ENCODE assay signal across 1 cellular context in the genomic region with DNA sequence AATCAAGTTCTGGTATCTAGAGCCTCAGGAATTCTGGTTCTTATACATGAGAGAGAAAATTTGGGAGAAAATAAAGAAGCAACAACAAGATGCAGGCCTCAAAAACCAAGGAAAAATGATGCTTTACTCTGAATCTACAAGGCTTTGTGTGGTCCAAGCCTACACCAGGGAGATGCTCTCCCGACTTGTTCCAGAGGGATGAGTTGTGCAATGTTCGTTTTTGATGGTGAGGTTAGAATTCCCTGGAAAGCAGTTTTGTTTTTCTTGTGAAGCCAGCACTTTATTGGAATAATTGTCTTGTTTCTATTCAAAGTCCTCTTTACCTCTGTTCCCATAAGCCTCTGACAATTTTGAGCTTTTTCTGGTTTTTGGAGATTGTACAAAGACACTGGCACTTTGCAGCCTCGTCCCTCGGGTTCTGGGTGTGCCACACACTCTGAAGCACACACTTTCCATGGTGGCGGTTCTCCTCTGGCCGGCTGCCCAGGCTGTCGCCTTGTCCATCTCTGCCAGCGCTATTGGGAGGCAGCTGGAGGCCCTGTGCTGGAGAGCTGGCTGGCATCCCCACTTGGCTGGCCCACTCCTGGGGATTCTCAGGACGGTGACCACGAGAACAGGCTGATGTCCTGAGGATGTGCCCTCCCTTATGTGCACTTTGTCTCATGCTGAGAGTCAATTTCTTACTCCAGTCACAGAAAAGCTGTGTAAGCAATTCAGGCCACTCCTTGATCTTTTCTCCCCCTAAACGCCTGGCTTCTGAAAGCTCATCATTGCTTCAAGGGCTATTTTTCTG.
TF ChIP-seq lines count a peak whose summit lies in the region.

No MANE protein-coding gene starts in this region.

TF ChIP-seq in SK-N-SH, 30 proteins besides CTCF, POLR2A, EP300 and RAD21 (continued from another document):
- TF ChIP-seq, protein P1, sequence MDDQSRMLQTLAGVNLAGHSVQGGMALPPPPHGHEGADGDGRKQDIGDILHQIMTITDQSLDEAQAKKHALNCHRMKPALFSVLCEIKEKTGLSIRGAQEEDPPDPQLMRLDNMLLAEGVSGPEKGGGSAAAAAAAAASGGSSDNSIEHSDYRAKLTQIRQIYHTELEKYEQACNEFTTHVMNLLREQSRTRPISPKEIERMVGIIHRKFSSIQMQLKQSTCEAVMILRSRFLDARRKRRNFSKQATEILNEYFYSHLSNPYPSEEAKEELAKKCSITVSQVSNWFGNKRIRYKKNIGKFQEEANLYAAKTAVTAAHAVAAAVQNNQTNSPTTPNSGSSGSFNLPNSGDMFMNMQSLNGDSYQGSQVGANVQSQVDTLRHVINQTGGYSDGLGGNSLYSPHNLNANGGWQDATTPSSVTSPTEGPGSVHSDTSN (IDR thresholded peaks at IDR 0.05): no peak
- TF ChIP-seq, protein P2, sequence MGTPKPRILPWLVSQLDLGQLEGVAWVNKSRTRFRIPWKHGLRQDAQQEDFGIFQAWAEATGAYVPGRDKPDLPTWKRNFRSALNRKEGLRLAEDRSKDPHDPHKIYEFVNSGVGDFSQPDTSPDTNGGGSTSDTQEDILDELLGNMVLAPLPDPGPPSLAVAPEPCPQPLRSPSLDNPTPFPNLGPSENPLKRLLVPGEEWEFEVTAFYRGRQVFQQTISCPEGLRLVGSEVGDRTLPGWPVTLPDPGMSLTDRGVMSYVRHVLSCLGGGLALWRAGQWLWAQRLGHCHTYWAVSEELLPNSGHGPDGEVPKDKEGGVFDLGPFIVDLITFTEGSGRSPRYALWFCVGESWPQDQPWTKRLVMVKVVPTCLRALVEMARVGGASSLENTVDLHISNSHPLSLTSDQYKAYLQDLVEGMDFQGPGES (IDR thresholded peaks at IDR 0.05; ENCODE audit: low read depth, low read length): no peak
- TF ChIP-seq POLR2AphosphoS5 (IDR thresholded peaks at IDR 0.05; ENCODE audit: low read depth, low read length) (no peak), RFX5 (IDR thresholded peaks at IDR 0.05; ENCODE audit: low read length) (no peak), RXRA (IDR thresholded peaks at IDR 0.05; ENCODE audit: borderline replicate concordance, low read depth) (no peak), FOSL2 (IDR thresholded peaks at IDR 0.05; ENCODE audit: borderline replicate concordance, low read depth) (no peak), ELF1 (IDR thresholded peaks at IDR 0.05) (no peak)
